1 cellular context compared by ENCODE assay signal in genomic region chr20:50290815-50291214, GRCh38.
TF ChIP-seq lines count a peak whose summit lies in the region.

No MANE protein-coding gene starts in this region.

TF ChIP-seq in liver, 16 proteins besides CTCF, POLR2A, EP300 and RAD21 (continued from another document):
- TF ChIP-seq REST (IDR thresholded peaks at IDR 0.05) = no peak
- TF ChIP-seq FOXA1 (IDR thresholded peaks at IDR 0.05) = no peak
- TF ChIP-seq, protein P1, sequence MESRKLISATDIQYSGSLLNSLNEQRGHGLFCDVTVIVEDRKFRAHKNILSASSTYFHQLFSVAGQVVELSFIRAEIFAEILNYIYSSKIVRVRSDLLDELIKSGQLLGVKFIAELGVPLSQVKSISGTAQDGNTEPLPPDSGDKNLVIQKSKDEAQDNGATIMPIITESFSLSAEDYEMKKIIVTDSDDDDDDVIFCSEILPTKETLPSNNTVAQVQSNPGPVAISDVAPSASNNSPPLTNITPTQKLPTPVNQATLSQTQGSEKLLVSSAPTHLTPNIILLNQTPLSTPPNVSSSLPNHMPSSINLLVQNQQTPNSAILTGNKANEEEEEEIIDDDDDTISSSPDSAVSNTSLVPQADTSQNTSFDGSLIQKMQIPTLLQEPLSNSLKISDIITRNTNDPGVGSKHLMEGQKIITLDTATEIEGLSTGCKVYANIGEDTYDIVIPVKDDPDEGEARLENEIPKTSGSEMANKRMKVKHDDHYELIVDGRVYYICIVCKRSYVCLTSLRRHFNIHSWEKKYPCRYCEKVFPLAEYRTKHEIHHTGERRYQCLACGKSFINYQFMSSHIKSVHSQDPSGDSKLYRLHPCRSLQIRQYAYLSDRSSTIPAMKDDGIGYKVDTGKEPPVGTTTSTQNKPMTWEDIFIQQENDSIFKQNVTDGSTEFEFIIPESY (IDR thresholded peaks at IDR 0.05) = no peak
- TF ChIP-seq GABPA (IDR thresholded peaks at IDR 0.05 in 1 of 2, conservative IDR thresholded peaks at IDR 0.05 in 1 of 2) = no peak
- TF ChIP-seq TAF1 (conservative IDR thresholded peaks at IDR 0.05) = no peak
- no peak for TF ChIP-seq RXRA (IDR thresholded peaks at IDR 0.05)
- TF ChIP-seq ATF3 (IDR thresholded peaks at IDR 0.05) = no peak
- TF ChIP-seq NR2F2 (IDR thresholded peaks at IDR 0.05) = no peak
- TF ChIP-seq MAX (IDR thresholded peaks at IDR 0.05) = no peak
- no peak for TF ChIP-seq HNF4A (conservative IDR thresholded peaks at IDR 0.05)
- no peak for TF ChIP-seq EGR1 (IDR thresholded peaks at IDR 0.05; ENCODE audit: low read depth in 2 of 2)
- no peak for TF ChIP-seq HNF4G (IDR thresholded peaks at IDR 0.05)
TF ChIP-seq in liver: peak in this region for 0.
